Comparison of ENCODE assay signal across 8 cellular contexts in the genomic region with DNA sequence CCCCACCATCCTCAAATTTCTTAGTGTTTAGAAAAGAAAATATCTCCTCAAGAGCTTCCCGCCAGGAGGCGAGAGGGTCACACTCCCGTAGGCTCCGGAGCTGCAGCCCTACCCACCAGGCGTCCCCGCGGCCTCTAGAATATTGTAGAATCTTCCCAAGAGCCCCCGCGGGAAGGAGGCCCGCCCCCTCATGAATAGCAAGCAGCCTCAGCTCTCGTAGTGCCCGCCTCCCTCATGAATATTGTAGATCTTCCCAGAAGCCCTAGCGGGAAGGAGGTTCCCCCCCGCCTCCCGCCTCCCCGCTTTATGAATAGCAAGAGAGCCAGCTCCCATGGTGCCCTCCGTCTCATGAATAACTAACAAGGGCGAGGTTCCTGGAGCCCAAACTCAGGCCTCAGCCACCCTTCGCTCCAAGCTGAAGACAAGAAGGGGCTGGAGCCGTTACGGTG. TPM values are rescaled to one million over a fixed set of nuclear protein-coding genes. Genes with fewer than 3 reads are reported as not detected.
DNase-seq lines count a peak whose midpoint lies in the region; ATAC-seq, FAIRE-seq and TF ChIP-seq lines count a peak whose summit lies in the region.

A gene with protein sequence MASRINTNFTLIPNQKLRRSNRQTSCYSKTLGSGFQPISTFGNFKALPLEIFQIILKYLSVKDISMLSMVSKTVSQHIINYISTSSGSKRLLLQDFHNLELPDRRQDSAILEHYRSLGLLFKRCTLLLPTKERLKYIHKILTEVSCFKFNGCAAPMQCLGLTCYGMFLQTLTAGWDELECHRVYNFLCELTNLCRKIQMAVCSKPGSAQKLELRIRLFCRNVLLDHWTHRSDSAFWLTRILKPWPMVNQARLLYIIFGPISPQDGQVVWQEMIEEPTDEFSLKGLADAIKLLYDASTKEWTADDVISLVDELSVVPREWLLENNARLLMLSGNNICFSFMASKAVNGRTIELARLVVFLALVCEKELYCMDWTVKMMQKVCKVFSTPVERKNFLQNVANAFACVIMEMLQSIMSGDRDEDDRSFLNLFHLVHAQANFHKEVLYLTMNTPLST (minus strand): TSS at position 114 of the 449 bp plus-strand sequence. CDS start 4,378 bp downstream, outside the sequence.

- no peak for FAIRE-seq in urothelium cell line (lab: Jason Lieb, UNC)

- H3K27ac Mint-ChIP-seq in CD4-positive, CD25-positive, alpha-beta regulatory T cell, result peak within 1 kb of the TSS; percentile 48 to 82 (median 75)
- H3K27ac Mint-ChIP-seq in activated T-cell treated with anti-CD3 and anti-CD28 coated beads, Interleukin-2, amount 50 U/mL, for 24 hours, result peak within 1 kb of the TSS; percentile 89
- H3K27ac Mint-ChIP-seq in mesothelial cell of epicardium, result peak within 1 kb of the TSS; percentile 89

- H3K4me1 ChIP-seq in CD4-positive, CD25-positive, alpha-beta regulatory T cell (ENCODE audit: control insufficient read depth, insufficient read depth, low read length, poor library complexity, severe bottlenecking), result peaks cover 8% of the 10 kb centered on the region

- no peak for TF ChIP-seq CTCF in mesothelial cell of epicardium (IDR thresholded peaks at IDR 0.05; ENCODE audit: unreplicated experiment)

- H3K27me3 ChIP-seq in CD4-positive, CD25-positive, alpha-beta regulatory T cell (ENCODE audit: control insufficient read depth, insufficient read depth, low read length), result no peaks in the 10 kb centered on the region

- H3K4me1 Mint-ChIP-seq in CD4-positive, CD25-positive, alpha-beta regulatory T cell, result peaks cover 5 to 12% (median 9%) of the 10 kb centered on the region in 4 donors
- H3K4me1 Mint-ChIP-seq in activated T-cell treated with anti-CD3 and anti-CD28 coated beads, Interleukin-2, amount 50 U/mL, for 24 hours (ENCODE audit: low read depth), result peaks cover 17% of the 10 kb centered on the region
- peaks cover 16% of the 10 kb centered on the region for H3K4me1 Mint-ChIP-seq in mesothelial cell of epicardium

- peak within 1 kb of the TSS; percentile 62 to 88 (median 84) for H3K4me3 Mint-ChIP-seq in CD4-positive, CD25-positive, alpha-beta regulatory T cell
- H3K4me3 Mint-ChIP-seq in activated T-cell treated with anti-CD3 and anti-CD28 coated beads, Interleukin-2, amount 50 U/mL, for 24 hours, result peak within 1 kb of the TSS; percentile 70
- peak within 1 kb of the TSS; percentile 59 for H3K4me3 Mint-ChIP-seq in mesothelial cell of epicardium

- H3K9me3 ChIP-seq in CD4-positive, CD25-positive, alpha-beta regulatory T cell (ENCODE audit: control insufficient read depth in 2 of 2, low read length in 2 of 2), result no peaks in the 10 kb centered on the region

- DNase-seq in CD4-positive, CD25-positive, alpha-beta regulatory T cell, result peak; percentile 67 to 86 (median 73)
- DNase-seq in NCI-H2029 treated with DMSO at 0.1 percent for 48 hours (lab: John Stamatoyannopoulos, UW) (peak; percentile 18), epithelial cell of prostate (ENCODE audit: low read depth, low spot score) (peak; percentile 14), mesothelial cell of epicardium (ENCODE audit: low spot score in 2 of 2, unreplicated experiment in 2 of 2) (peak; percentile 70 to 74), urothelium cell line (ENCODE audit: low spot score) (no peak), SKM-1 (lab: John Stamatoyannopoulos, UW; ENCODE audit: unreplicated experiment) (no peak)
- DNase-seq in activated T-cell treated with anti-CD3 and anti-CD28 coated beads, Interleukin-2, amount 50 U/mL, for 24 hours, result peak; percentile 84
- DNase-seq in stimulated activated CD8-positive, alpha-beta memory T cell treated with anti-CD3 and anti-CD28 coated beads, Interleukin-12 subunit alpha, Interleukin-12 subunit beta, amount 100 ng/mL, for 24 hours (ENCODE audit: extremely low read depth), result peak; percentile 68

- no peaks in the 10 kb centered on the region for H3K36me3 ChIP-seq in CD4-positive, CD25-positive, alpha-beta regulatory T cell (ENCODE audit: control insufficient read depth, insufficient read depth, low read length)

- ATAC-seq in CD4-positive, CD25-positive, alpha-beta regulatory T cell (ENCODE audit: low read depth in 2 of 2), result peak; percentile 93 to 96

- no peaks in the 10 kb centered on the region for H3K9me3 Mint-ChIP-seq in CD4-positive, CD25-positive, alpha-beta regulatory T cell
- H3K9me3 Mint-ChIP-seq in activated T-cell treated with anti-CD3 and anti-CD28 coated beads, Interleukin-2, amount 50 U/mL, for 24 hours, result no peaks in the 10 kb centered on the region
- no peaks in the 10 kb centered on the region for H3K9me3 Mint-ChIP-seq in mesothelial cell of epicardium

- H3K27ac ChIP-seq in CD4-positive, CD25-positive, alpha-beta regulatory T cell (ENCODE audit: insufficient read depth, low read length, poor library complexity, severe bottlenecking), result peak within 1 kb of the TSS; percentile 41
- no peak within 1 kb of the TSS for H3K27ac ChIP-seq in epithelial cell of prostate

- H3K36me3 Mint-ChIP-seq in CD4-positive, CD25-positive, alpha-beta regulatory T cell, result no peaks in the 10 kb centered on the region
- no peaks in the 10 kb centered on the region for H3K36me3 Mint-ChIP-seq in activated T-cell treated with anti-CD3 and anti-CD28 coated beads, Interleukin-2, amount 50 U/mL, for 24 hours (ENCODE audit: low read depth)
- no peaks in the 10 kb centered on the region for H3K36me3 Mint-ChIP-seq in mesothelial cell of epicardium

- no peaks in the 10 kb centered on the region for H3K27me3 Mint-ChIP-seq in CD4-positive, CD25-positive, alpha-beta regulatory T cell
- H3K27me3 Mint-ChIP-seq in activated T-cell treated with anti-CD3 and anti-CD28 coated beads, Interleukin-2, amount 50 U/mL, for 24 hours, result no peaks in the 10 kb centered on the region
- no peaks in the 10 kb centered on the region for H3K27me3 Mint-ChIP-seq in mesothelial cell of epicardium (ENCODE audit: low read depth)

- peak within 1 kb of the TSS; percentile 48 for H3K4me3 ChIP-seq in CD4-positive, CD25-positive, alpha-beta regulatory T cell (ENCODE audit: low read depth, low read length)

RNA-seq across cellular contexts. Expression of the gene that starts here (rescaled TPM):
- not detected for total RNA-seq in CD4-positive, CD25-positive, alpha-beta regulatory T cell
- polyA plus RNA-seq in CD4-positive, CD25-positive, alpha-beta regulatory T cell, result not detected
- not detected in 3 replicates for total RNA-seq in mesothelial cell of epicardium

Comparison
In these comparisons a context has a peak if more than half of its experiments do, and no peak if none do; other contexts are left out.
1. Peak in DNase-seq, ATAC-seq, H3K4me3 ChIP-seq and H3K27ac ChIP-seq in CD4-positive, CD25-positive, alpha-beta regulatory T cell; RNA of the gene not detected or under 1 TPM.
2. Peak in DNase-seq in mesothelial cell of epicardium; RNA of the gene not detected or under 1 TPM.
3. DNase-seq: peak in NCI-H2029 treated with DMSO at 0.1 percent for 48 hours (single experiment), activated T-cell treated with anti-CD3 and anti-CD28 coated beads, Interleukin-2, amount 50 U/mL, for 24 hours (single experiment), epithelial cell of prostate (single experiment) and stimulated activated CD8-positive, alpha-beta memory T cell treated with anti-CD3 and anti-CD28 coated beads, Interleukin-12 subunit alpha, Interleukin-12 subunit beta, amount 100 ng/mL, for 24 hours (single experiment); none in urothelium cell line (single experiment) and SKM-1 (single experiment).
4. Peak in every context shown above with its lines, with median percentiles within 50 percentile points of each other: H3K27ac Mint-ChIP-seq and H3K4me3 Mint-ChIP-seq.